ENCODE assay signal across 1 cellular context in genomic region chr5:176416123-176416924, GRCh38.
TF ChIP-seq lines count a peak whose summit lies in the region.

Gene CLTB, minus strand, starts transcription at chr5:176416539. Its CDS starts 176 bp downstream, at chr5:176416363.

TF ChIP-seq in H1, 55 proteins besides CTCF, POLR2A, EP300 and RAD21:
- TF ChIP-seq CHD1 (IDR thresholded peaks at IDR 0.05; ENCODE audit: low read depth, low read length) (no peak), YY1 (IDR thresholded peaks at IDR 0.05; ENCODE audit: low read depth, low read length) (no peak; the same call in 1 of the 2 replicates), BCL11A (IDR thresholded peaks at IDR 0.05; ENCODE audit: low read depth in 2 of 2, low read length in 2 of 2) (no peak), EGR1 (IDR thresholded peaks at IDR 0.05; ENCODE audit: borderline replicate concordance, low read depth, low read length) (0 out of 2 replicates have a peak, but pooled peaks have one; percentile 35), RBBP5 (IDR thresholded peaks at IDR 0.05; ENCODE audit: borderline replicate concordance, low read depth, low read length) (no peak; the same call in 1 of the 2 replicates), NRF1 (IDR thresholded peaks at IDR 0.05; ENCODE audit: low read depth, low read length) (no peak), TAF7 (optimal IDR thresholded peaks at IDR 0.05; ENCODE audit: borderline replicate concordance, low read depth, low read length) (no peak), EZH2 (IDR thresholded peaks at IDR 0.05; ENCODE audit: low read depth, low read length, severe bottlenecking) (no peak), SUZ12 (IDR thresholded peaks at IDR 0.05; ENCODE audit: low read length) (no peak), KDM4A (IDR thresholded peaks at IDR 0.05; ENCODE audit: low read depth, low read length, severe bottlenecking) (peak; percentile 58), HDAC2 (IDR thresholded peaks at IDR 0.05; ENCODE audit: borderline replicate concordance in 1 of 2, low read depth in 2 of 2, low read length in 2 of 2) (0 out of 4 replicates have a peak, but pooled peaks of 1 of the 2 experiments have one; percentile 3), SIX5 (IDR thresholded peaks at IDR 0.05; ENCODE audit: low read depth, low read length) (no peak), HDAC6 (IDR thresholded peaks at IDR 0.05; ENCODE audit: low read depth, low read length) (no peak), ATF2 (IDR thresholded peaks at IDR 0.05; ENCODE audit: low read length) (peak; percentile 52; the same call in 1 of the 2 replicates), FOSL1 (IDR thresholded peaks at IDR 0.05; ENCODE audit: insufficient read depth, low read depth, low read length) (no peak), ZNF274 (IDR thresholded peaks at IDR 0.05; ENCODE audit: borderline replicate concordance, extremely low read depth, low read length) (no peak), TCF12 (IDR thresholded peaks at IDR 0.05; ENCODE audit: low read depth, low read length) (peak; percentile 90; the same call in 1 of the 2 replicates), TBP (IDR thresholded peaks at IDR 0.05; ENCODE audit: low read depth, low read length) (peak; percentile 50; the same call in 1 of the 2 replicates), CHD2 (IDR thresholded peaks at IDR 0.05; ENCODE audit: low read length) (0 out of 2 replicates have a peak, but pooled peaks have one; percentile 25), PHF8 (conservative IDR thresholded peaks at IDR 0.05; ENCODE audit: low read depth, low read length) (peak; percentile 61), SP4 (IDR thresholded peaks at IDR 0.05; ENCODE audit: low read length) (no peak), BRCA1 (IDR thresholded peaks at IDR 0.05; ENCODE audit: low read depth, low read length) (no peak), CREB1 (IDR thresholded peaks at IDR 0.05) (peak; percentile 87), CTBP2 (IDR thresholded peaks at IDR 0.05; ENCODE audit: borderline replicate concordance, insufficient read depth, insufficient read length, low read length) (no peak), POU5F1 (IDR thresholded peaks at IDR 0.05; ENCODE audit: low read depth, low read length) (no peak), CBX5 (IDR thresholded peaks at IDR 0.05; ENCODE audit: low read depth, low read length) (no peak), KDM5A (IDR thresholded peaks at IDR 0.05; ENCODE audit: low read length) (no peak), JUN (IDR thresholded peaks at IDR 0.05; ENCODE audit: low read depth, low read length) (0 out of 2 replicates have a peak, but pooled peaks have one; percentile 40), CEBPB (IDR thresholded peaks at IDR 0.05; ENCODE audit: low read depth, low read length) (peak; percentile 35; the same call in 1 of the 2 replicates), RXRA (IDR thresholded peaks at IDR 0.05; ENCODE audit: insufficient read depth, low read depth, low read length) (no peak), ATF3 (IDR thresholded peaks at IDR 0.05; ENCODE audit: insufficient read depth, low read depth, low read length) (no peak), POLR2AphosphoS5 (IDR thresholded peaks at IDR 0.05; ENCODE audit: low read depth, low read length) (no peak), TEAD4 (IDR thresholded peaks at IDR 0.05; ENCODE audit: low read depth, low read length) (peak; percentile 96), BACH1 (IDR thresholded peaks at IDR 0.05; ENCODE audit: low read length) (no peak), MAFK (IDR thresholded peaks at IDR 0.05; ENCODE audit: low read depth, low read length) (no peak), E2F6 (IDR thresholded peaks at IDR 0.05) (peak; percentile 88), SP1 (IDR thresholded peaks at IDR 0.05; ENCODE audit: low read depth, low read length) (no peak), RNF2 (IDR thresholded peaks at IDR 0.05; ENCODE audit: borderline replicate concordance, low read depth, low read length, missing control alignments, poor library complexity, severe bottlenecking) (no peak), JUND (IDR thresholded peaks at IDR 0.05; ENCODE audit: low read length) (peak; percentile 97), GTF2F1 (IDR thresholded peaks at IDR 0.05; ENCODE audit: borderline replicate concordance, low read depth, low read length) (no peak), SP2 (IDR thresholded peaks at IDR 0.05; ENCODE audit: low read length) (no peak), ASH2L (IDR thresholded peaks at IDR 0.05; ENCODE audit: low read length) (peak; percentile 43), TAF1 (IDR thresholded peaks at IDR 0.05; ENCODE audit: low read depth, low read length) (peak; percentile 67; the same call in 1 of the 2 replicates), CBX8 (IDR thresholded peaks at IDR 0.05; ENCODE audit: borderline replicate concordance, low read depth, low read length) (no peak), NANOG (IDR thresholded peaks at IDR 0.05; ENCODE audit: insufficient read depth, low read depth, low read length, poor library complexity, severe bottlenecking) (no peak), CHD7 (IDR thresholded peaks at IDR 0.05; ENCODE audit: insufficient replicate concordance, low read length) (no peak), SRF (IDR thresholded peaks at IDR 0.05; ENCODE audit: low read depth, low read length) (no peak), KDM1A (IDR thresholded peaks at IDR 0.05; ENCODE audit: borderline replicate concordance, low read length) (peak; percentile 47; the same call in 1 of the 2 replicates), SIRT6 (IDR thresholded peaks at IDR 0.05; ENCODE audit: low read length) (no peak), GABPA (IDR thresholded peaks at IDR 0.05; ENCODE audit: borderline replicate concordance, insufficient read depth, low read length) (no peak), RFX5 (IDR thresholded peaks at IDR 0.05; ENCODE audit: borderline replicate concordance, low read depth, low read length) (no peak), SIN3A (conservative IDR thresholded peaks at IDR 0.05 in 1 of 2, IDR thresholded peaks at IDR 0.05 in 1 of 2; ENCODE audit: low read depth in 1 of 2, low read length in 2 of 2) (peak in 1 of 2 experiments; percentile 95; a peak in 2 of 4 replicates), SAP30 (IDR thresholded peaks at IDR 0.05; ENCODE audit: insufficient read depth, insufficient replicate concordance, low read length) (no peak)
- TF ChIP-seq, protein P1, sequence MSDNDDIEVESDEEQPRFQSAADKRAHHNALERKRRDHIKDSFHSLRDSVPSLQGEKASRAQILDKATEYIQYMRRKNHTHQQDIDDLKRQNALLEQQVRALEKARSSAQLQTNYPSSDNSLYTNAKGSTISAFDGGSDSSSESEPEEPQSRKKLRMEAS (IDR thresholded peaks at IDR 0.05): peak; percentile 89
- TF ChIP-seq, protein P2, sequence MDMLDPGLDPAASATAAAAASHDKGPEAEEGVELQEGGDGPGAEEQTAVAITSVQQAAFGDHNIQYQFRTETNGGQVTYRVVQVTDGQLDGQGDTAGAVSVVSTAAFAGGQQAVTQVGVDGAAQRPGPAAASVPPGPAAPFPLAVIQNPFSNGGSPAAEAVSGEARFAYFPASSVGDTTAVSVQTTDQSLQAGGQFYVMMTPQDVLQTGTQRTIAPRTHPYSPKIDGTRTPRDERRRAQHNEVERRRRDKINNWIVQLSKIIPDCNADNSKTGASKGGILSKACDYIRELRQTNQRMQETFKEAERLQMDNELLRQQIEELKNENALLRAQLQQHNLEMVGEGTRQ (IDR thresholded peaks at IDR 0.05; ENCODE audit: low read length): no peak
